ENCODE assay signal across 2 cellular contexts in genomic region chr1:6437017-6437700, GRCh38. TPM values are rescaled to one million over a fixed set of nuclear protein-coding genes. Genes with fewer than 3 reads are reported as not detected.
DNase-seq lines count a peak whose midpoint lies in the region; TF ChIP-seq lines count a peak whose summit lies in the region.
"Not testable (repeated sequence)": the region's sequence is repeated elsewhere in the genome, so short reads cannot be mapped to it uniquely, and the experiment has no call there.

No MANE protein-coding gene starts in this region.

- TF ChIP-seq CTCF in testis (IDR thresholded peaks at IDR 0.05) = peak in 1 of 3 experiments; percentile 33

- H3K9me3 ChIP-seq in testis = not testable (repeated sequence)

- WGBS in testis, 2 donors = 40 to 60% methylated on average over 11 to 21 of the region's 22 CpGs

- H3K27me3 ChIP-seq in testis = not testable (repeated sequence)

- not testable (repeated sequence) for H3K4me3 ChIP-seq in testis

- H3K4me1 ChIP-seq in testis = peaks cover 22% of the 10 kb centered on the region

- TF ChIP-seq POLR2A in testis (IDR thresholded peaks at IDR 0.05) = not testable (repeated sequence)

- intact Hi-C loops in testis (cut with DNase I; ENCODE audit: low total_unique reads) = not testable (repeated sequence)

- not testable (repeated sequence) for H3K36me3 ChIP-seq in testis (ENCODE audit: low read depth, missing control alignments)

- H3K27ac ChIP-seq in testis = peak overlapping the region; percentile 45 to 56

- peak; percentile 26 for DNase-seq in RPMI7951 (ENCODE audit: low read depth)
- DNase-seq in testis = peak; percentile 79

RNA-seq across cellular contexts. Expression of gene ESPN, which starts 12.6 kb away (rescaled TPM):
- total RNA-seq in RPMI7951 (2014; rRNA removed; shearing (Covaris generic)) = 0.10 TPM in 1 of 2 replicates, not detected in the other
- 100 to 1,000 TPM; 396 to 404 TPM for total RNA-seq in testis
- 270 TPM for polyA plus RNA-seq in testis (ENCODE audit: insufficient read depth, low read depth, low replicate concordance)

RNA-seq across cellular contexts. Expression of gene HES2, which starts 17.4 kb away (rescaled TPM):
- under 0.01 and 0.10 TPM in 2 replicates for total RNA-seq in RPMI7951 (2014; rRNA removed; shearing (Covaris generic))
- 1 to 10 TPM; 2.4 to 5.0 TPM for total RNA-seq in testis
- polyA plus RNA-seq in testis (ENCODE audit: insufficient read depth, low read depth, low replicate concordance) = 2.6 TPM

RNA-seq across cellular contexts. Expression of gene TNFRSF25, which starts 28.8 kb away (rescaled TPM):
- total RNA-seq in RPMI7951 (2014; rRNA removed; shearing (Covaris generic)) = 0.12 and 0.49 TPM in 2 replicates
- total RNA-seq in testis = 10 to 100 TPM; 13.4 to 14.0 TPM
- 6.2 TPM for polyA plus RNA-seq in testis (ENCODE audit: insufficient read depth, low read depth, low replicate concordance)

RNA-seq across cellular contexts. Expression of gene ACOT7, which starts 43.6 kb away (rescaled TPM):
- total RNA-seq in RPMI7951 (2014; rRNA removed; shearing (Covaris generic)) = 142 and 174 TPM in 2 replicates
- 10 to 100 TPM; 50.3 to 52.5 TPM for total RNA-seq in testis
- 72.8 TPM for polyA plus RNA-seq in testis (ENCODE audit: insufficient read depth, low read depth, low replicate concordance)

RNA-seq across cellular contexts. Expression of gene PLEKHG5, which starts 54.3 kb away (rescaled TPM):
- total RNA-seq in RPMI7951 (2014; rRNA removed; shearing (Covaris generic)) = 0.60 and 1.3 TPM in 2 replicates
- 10 to 100 TPM; 13.7 to 16.4 TPM for total RNA-seq in testis
- polyA plus RNA-seq in testis (ENCODE audit: insufficient read depth, low read depth, low replicate concordance) = 8.1 TPM

Comparison
In these comparisons a context has a peak if more than half of its experiments do, and no peak if none do; other contexts are left out.
1. RNA of gene ESPN, which starts 12.6 kb away (total RNA-seq): 396 to 404 TPM in testis; 0.10 TPM in RPMI7951; every median in the first group is over 100 times any median in the second.